ENCODE assay signal across 11 cellular contexts in the genomic region with DNA sequence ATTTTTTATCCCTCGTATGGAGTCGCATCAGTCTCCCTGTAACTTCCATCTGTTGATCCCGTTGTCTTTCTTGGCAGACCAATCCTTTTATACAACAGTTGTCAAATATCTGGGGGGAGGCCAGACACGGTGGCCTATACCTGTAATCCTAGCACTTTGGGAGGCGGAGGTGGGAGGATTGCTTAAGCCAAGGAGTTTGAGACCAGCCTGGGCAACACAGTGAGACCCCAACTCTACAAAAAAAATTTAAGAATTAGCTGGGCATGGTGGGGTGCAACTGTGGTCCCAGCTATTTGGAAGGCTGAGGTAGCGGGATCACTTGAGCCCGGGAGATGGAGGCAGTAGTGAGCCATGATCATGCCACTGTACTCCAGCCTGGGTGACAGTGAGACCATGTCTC. TPM values are rescaled to one million over a fixed set of nuclear protein-coding genes. Genes with fewer than 3 reads are reported as not detected.
DNase-seq lines count a peak whose midpoint lies in the region; ATAC-seq and TF ChIP-seq lines count a peak whose summit lies in the region.
"Had no signal": no experiment of that assay in that cellular context is flagged by ENCODE, and none has a peak within 500 bp of the region (broad histone marks: within the 10 kb centered on the region; RNA-seq: fewer than 3 reads in every experiment).

No MANE protein-coding gene starts in this region.

- H3K27ac Mint-ChIP-seq in activated CD4-positive, alpha-beta T cell treated with anti-CD3 and anti-CD28 coated beads, Interleukin-2, amount 10 ng/mL, durations not matched to agents 24 days and 14 days: peak overlapping the region; percentile 68
- H3K27ac Mint-ChIP-seq in progenitor cell of endocrine pancreas: peak overlapping the region; percentile 87
- H3K27ac Mint-ChIP-seq in effector memory CD8-positive, alpha-beta T cell: peak overlapping the region in 1 of 2 donors; percentile 100

- H3K4me3 ChIP-seq in OCI-LY7 (ENCODE audit: low read depth, low read length, poor library complexity, severe bottlenecking) (peak overlapping the region; percentile 91), endocrine pancreas (ENCODE audit: control insufficient read depth, insufficient read depth, low read length) (no peak overlapping the region)

- intact Hi-C loops in activated CD4-positive, alpha-beta T cell treated with anti-CD3 and anti-CD28 coated beads, Interleukin-2, amount 10 ng/mL, durations not matched to agents 24 days and 14 days (cut with micrococcal nuclease): no loop called here
- intact Hi-C loops in OCI-LY7 (cut with micrococcal nuclease; ENCODE audit: unreplicated experiment): no loop called here

- POLR2A ChIA-PET in OCI-LY7 (lab: Charles Lee): interaction anchor here (0.6 to 1.8 kb wide), 3 partner anchors 30 to 1983 kb away, joined by 3 to 4 read pairs (median 3); no protein-coding TSS in a partner anchor

- H3K27me3 Mint-ChIP-seq in activated CD4-positive, alpha-beta T cell treated with anti-CD3 and anti-CD28 coated beads, Interleukin-2, amount 10 ng/mL, durations not matched to agents 24 days and 14 days: peaks cover 6% of the 10 kb centered on the region
- H3K27me3 Mint-ChIP-seq in progenitor cell of endocrine pancreas: no peaks in the 10 kb centered on the region
- no peaks in the 10 kb centered on the region for H3K27me3 Mint-ChIP-seq in effector memory CD8-positive, alpha-beta T cell

- peaks cover 55% of the 10 kb centered on the region for H3K36me3 Mint-ChIP-seq in activated CD4-positive, alpha-beta T cell treated with anti-CD3 and anti-CD28 coated beads, Interleukin-2, amount 10 ng/mL, durations not matched to agents 24 days and 14 days (ENCODE audit: low read depth)
- peaks cover 22% of the 10 kb centered on the region for H3K36me3 Mint-ChIP-seq in progenitor cell of endocrine pancreas (ENCODE audit: insufficient read depth)
- peaks cover 66% of the 10 kb centered on the region for H3K36me3 Mint-ChIP-seq in effector memory CD8-positive, alpha-beta T cell (ENCODE audit: insufficient read depth)

- H3K79me2 ChIP-seq in OCI-LY7 (ENCODE audit: insufficient read depth, low read depth, low read length): peaks cover 59% of the 10 kb centered on the region

- no peaks in the 10 kb centered on the region for H3K27me3 ChIP-seq in endocrine pancreas (ENCODE audit: control insufficient read depth, insufficient read depth, low read length)

- H3K9me3 ChIP-seq in OCI-LY7 (ENCODE audit: low read length) (no peaks in the 10 kb centered on the region), endocrine pancreas (ENCODE audit: control insufficient read depth, low read length) (no peaks in the 10 kb centered on the region)

- peak overlapping the region; percentile 10 for H3K9ac ChIP-seq in endocrine pancreas (ENCODE audit: control insufficient read depth, insufficient read depth, low read length)

- no peak for ATAC-seq in effector memory CD8-positive, alpha-beta T cell (replicated peaks)

- H3K9me2 ChIP-seq in OCI-LY7 (ENCODE audit: insufficient read depth, low read length): no peaks in the 10 kb centered on the region

- no TSS peak for BruUV-seq in OCI-LY7 (replicated peaks; lab: Mats Ljungman, UMichigan)

- no peaks in the 10 kb centered on the region for H3K9me3 Mint-ChIP-seq in activated CD4-positive, alpha-beta T cell treated with anti-CD3 and anti-CD28 coated beads, Interleukin-2, amount 10 ng/mL, durations not matched to agents 24 days and 14 days
- H3K9me3 Mint-ChIP-seq in progenitor cell of endocrine pancreas (ENCODE audit: low read depth): no peaks in the 10 kb centered on the region
- H3K9me3 Mint-ChIP-seq in effector memory CD8-positive, alpha-beta T cell: no peaks in the 10 kb centered on the region

- H4K20me1 ChIP-seq in OCI-LY7 (ENCODE audit: insufficient read depth, low read length): peaks cover 29% of the 10 kb centered on the region

- no peak for TF ChIP-seq CTCF in OCI-LY7 (conservative IDR thresholded peaks at IDR 0.05; ENCODE audit: low read length)
- no peak for TF ChIP-seq CTCF in progenitor cell of endocrine pancreas (IDR thresholded peaks at IDR 0.05; ENCODE audit: unreplicated experiment)

- H3K27ac ChIP-seq in OCI-LY7 (ENCODE audit: low read depth, low read length, poor library complexity, severe bottlenecking): no peak overlapping the region

- no peak for DNase-seq in activated CD4-positive, alpha-beta T cell treated with anti-CD3 and anti-CD28 coated beads, Interleukin-2, amount 10 ng/mL, durations not matched to agents 24 days and 14 days
- DNase-seq in activated CD4-positive, alpha-beta T cell treated with anti-CD3 and anti-CD28 coated beads for 4 hours: no peak
- no peak for DNase-seq in OCI-LY7 (ENCODE audit: low spot score)
- no peak for DNase-seq in progenitor cell of endocrine pancreas (ENCODE audit: low spot score, unreplicated experiment)
- DNase-seq in pons (ENCODE audit: low spot score): no peak
- DNase-seq in SKM-1 (lab: John Stamatoyannopoulos, UW; ENCODE audit: unreplicated experiment): no peak
- no peak for DNase-seq in effector memory CD8-positive, alpha-beta T cell
- DNase-seq: activated gamma-delta T cell, NCI-H226, posterior cingulate gyrus had no signal

- H3K4me1 ChIP-seq in OCI-LY7 (ENCODE audit: insufficient read depth, low read length, poor library complexity, severe bottlenecking): peaks cover 65% of the 10 kb centered on the region
- peaks cover under 1% of the 10 kb centered on the region for H3K4me1 ChIP-seq in endocrine pancreas (ENCODE audit: control insufficient read depth, insufficient read depth, low read length)

- H3K36me3 ChIP-seq in OCI-LY7 (ENCODE audit: insufficient read depth, low read length) (peaks cover 60% of the 10 kb centered on the region), endocrine pancreas (ENCODE audit: control insufficient read depth, insufficient read depth, low read length) (no peaks in the 10 kb centered on the region)

- CTCF ChIA-PET in OCI-LY7 (lab: Charles Lee; ENCODE audit: unreplicated experiment): no interaction called here

- H2AFZ ChIP-seq in OCI-LY7 (ENCODE audit: low read length): no peak overlapping the region

- peak overlapping the region; percentile 71 for H3K4me2 ChIP-seq in OCI-LY7 (ENCODE audit: low read length)

- H3K4me3 Mint-ChIP-seq in activated CD4-positive, alpha-beta T cell treated with anti-CD3 and anti-CD28 coated beads, Interleukin-2, amount 10 ng/mL, durations not matched to agents 24 days and 14 days: peak overlapping the region; percentile 100
- peak overlapping the region; percentile 99 for H3K4me3 Mint-ChIP-seq in progenitor cell of endocrine pancreas (ENCODE audit: low read depth)
- H3K4me3 Mint-ChIP-seq in effector memory CD8-positive, alpha-beta T cell: peak overlapping the region in 1 of 2 donors; percentile 100

- peaks cover 57% of the 10 kb centered on the region for H3K4me1 Mint-ChIP-seq in activated CD4-positive, alpha-beta T cell treated with anti-CD3 and anti-CD28 coated beads, Interleukin-2, amount 10 ng/mL, durations not matched to agents 24 days and 14 days
- peaks cover 59% of the 10 kb centered on the region for H3K4me1 Mint-ChIP-seq in progenitor cell of endocrine pancreas (ENCODE audit: low read depth)
- H3K4me1 Mint-ChIP-seq in effector memory CD8-positive, alpha-beta T cell (ENCODE audit: low read depth in 2 of 2): peaks cover 51 to 69% of the 10 kb centered on the region in 2 donors

RNA-seq across cellular contexts. Expression of gene XRCC5, which starts 2.0 kb away (rescaled TPM):
- total RNA-seq in activated CD4-positive, alpha-beta T cell treated with anti-CD3 and anti-CD28 coated beads, Interleukin-2, amount 10 ng/mL, durations not matched to agents 24 days and 14 days: 476 and 510 TPM in 2 replicates
- total RNA-seq in OCI-LY7 (2014; rRNA removed; shearing (Covaris generic)): 174 and 180 TPM in 2 replicates
- total RNA-seq in OCI-LY7 (2022) (294 and 344 TPM in 2 replicates), progenitor cell of endocrine pancreas (378 and 386 TPM in 2 replicates)

RNA-seq across cellular contexts. Expression of gene TMEM169, which starts 29.4 kb away (rescaled TPM):
- 0.51 and 0.97 TPM in 2 replicates for total RNA-seq in activated CD4-positive, alpha-beta T cell treated with anti-CD3 and anti-CD28 coated beads, Interleukin-2, amount 10 ng/mL, durations not matched to agents 24 days and 14 days
- 0.09 and 0.59 TPM in 2 replicates for total RNA-seq in OCI-LY7 (2014; rRNA removed; shearing (Covaris generic))
- 0.42 and 0.57 TPM in 2 replicates for total RNA-seq in OCI-LY7 (2022)
- 3.6 and 3.8 TPM in 2 replicates for total RNA-seq in progenitor cell of endocrine pancreas

RNA-seq across cellular contexts. Expression of gene PECR, which starts 29.5 kb away (rescaled TPM):
- 13.1 and 15.3 TPM in 2 replicates for total RNA-seq in activated CD4-positive, alpha-beta T cell treated with anti-CD3 and anti-CD28 coated beads, Interleukin-2, amount 10 ng/mL, durations not matched to agents 24 days and 14 days
- total RNA-seq in OCI-LY7 (2014; rRNA removed; shearing (Covaris generic)): 2.3 and 7.3 TPM in 2 replicates
- 5.3 and 5.7 TPM in 2 replicates for total RNA-seq in OCI-LY7 (2022)
- total RNA-seq in progenitor cell of endocrine pancreas: 14.2 and 14.8 TPM in 2 replicates
